In the genomic region with DNA sequence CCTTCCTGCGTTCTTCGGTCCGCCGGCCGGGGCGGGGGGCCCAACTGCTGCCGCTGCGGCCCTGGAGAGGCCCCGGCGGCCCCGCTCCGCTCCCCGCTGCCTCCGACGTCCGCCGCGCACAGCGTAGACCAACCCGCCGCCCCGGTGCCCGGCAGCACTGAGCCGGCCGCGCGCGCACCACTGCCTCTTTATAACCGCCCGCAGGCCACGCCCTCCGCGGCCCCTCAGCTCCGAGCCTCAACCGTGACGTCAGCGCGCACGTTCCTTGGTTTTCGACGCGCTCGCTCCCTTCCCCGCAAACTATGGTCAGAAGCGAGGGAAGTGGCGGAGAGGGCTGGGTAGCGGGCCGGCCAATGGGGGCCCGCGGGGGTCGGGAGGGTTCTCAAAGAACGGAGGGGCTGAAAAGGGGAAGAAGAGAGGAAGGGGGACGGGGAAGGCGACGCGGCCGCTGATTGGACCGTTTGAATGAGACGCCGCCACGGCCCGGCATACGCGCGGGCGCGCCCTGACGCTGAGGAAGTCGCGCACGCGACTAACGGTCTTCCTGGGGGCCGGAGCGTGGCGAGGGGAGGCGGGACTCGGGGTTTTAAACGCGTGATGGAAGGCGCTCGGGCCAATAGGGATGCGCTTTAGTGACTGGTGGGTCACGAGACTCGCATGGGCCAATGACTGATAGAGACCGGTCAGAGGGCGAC, we compare ENCODE assay signal across 1 cellular context.
TF ChIP-seq lines count a peak whose summit lies in the region.

A gene (minus strand): TSS at position 164 of the 695 bp plus-strand sequence. CDS start 199 bp downstream, outside the sequence.

TF ChIP-seq in HepG2, 621 proteins besides CTCF, POLR2A, EP300 and RAD21 (continued from another document and continues in another):
- TF ChIP-seq, protein P1, sequence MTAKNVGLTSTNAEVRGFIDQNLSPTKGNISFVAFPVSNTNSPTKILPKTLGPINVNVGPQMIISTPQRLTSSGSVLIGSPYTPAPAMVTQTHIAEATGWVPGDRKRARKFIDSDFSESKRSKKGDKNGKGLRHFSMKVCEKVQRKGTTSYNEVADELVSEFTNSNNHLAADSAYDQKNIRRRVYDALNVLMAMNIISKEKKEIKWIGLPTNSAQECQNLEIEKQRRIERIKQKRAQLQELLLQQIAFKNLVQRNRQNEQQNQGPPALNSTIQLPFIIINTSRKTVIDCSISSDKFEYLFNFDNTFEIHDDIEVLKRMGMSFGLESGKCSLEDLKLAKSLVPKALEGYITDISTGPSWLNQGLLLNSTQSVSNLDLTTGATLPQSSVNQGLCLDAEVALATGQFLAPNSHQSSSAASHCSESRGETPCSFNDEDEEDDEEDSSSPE (CRISPR knock-in tag; IDR thresholded peaks at IDR 0.05), result peak; percentile 86
- TF ChIP-seq, protein P2, sequence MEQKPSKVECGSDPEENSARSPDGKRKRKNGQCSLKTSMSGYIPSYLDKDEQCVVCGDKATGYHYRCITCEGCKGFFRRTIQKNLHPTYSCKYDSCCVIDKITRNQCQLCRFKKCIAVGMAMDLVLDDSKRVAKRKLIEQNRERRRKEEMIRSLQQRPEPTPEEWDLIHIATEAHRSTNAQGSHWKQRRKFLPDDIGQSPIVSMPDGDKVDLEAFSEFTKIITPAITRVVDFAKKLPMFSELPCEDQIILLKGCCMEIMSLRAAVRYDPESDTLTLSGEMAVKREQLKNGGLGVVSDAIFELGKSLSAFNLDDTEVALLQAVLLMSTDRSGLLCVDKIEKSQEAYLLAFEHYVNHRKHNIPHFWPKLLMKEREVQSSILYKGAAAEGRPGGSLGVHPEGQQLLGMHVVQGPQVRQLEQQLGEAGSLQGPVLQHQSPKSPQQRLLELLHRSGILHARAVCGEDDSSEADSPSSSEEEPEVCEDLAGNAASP (CRISPR knock-in tag; IDR thresholded peaks at IDR 0.05; ENCODE audit: borderline replicate concordance), result peak; percentile 51; the same call in 1 of the 2 replicates
- TF ChIP-seq POLR2G (IDR thresholded peaks at IDR 0.05; ENCODE audit: low read depth, low read length) (peak; percentile 98), PPARG (CRISPR knock-in tag; conservative IDR thresholded peaks at IDR 0.05) (no peak), ZNF616 (CRISPR knock-in tag; IDR thresholded peaks at IDR 0.05; ENCODE audit: low read depth) (peak; percentile 88; the same call in 1 of the 2 replicates), CENPX (CRISPR knock-in tag; IDR thresholded peaks at IDR 0.05) (no peak), KDM5B (CRISPR knock-in tag; IDR thresholded peaks at IDR 0.05; ENCODE audit: borderline replicate concordance) (peak; percentile 71; the same call in 1 of the 2 replicates), MYC (CRISPR knock-in tag; IDR thresholded peaks at IDR 0.05; ENCODE audit: borderline replicate concordance) (peak; percentile 80; the same call in 1 of the 2 replicates), KDM6A (CRISPR knock-in tag; IDR thresholded peaks at IDR 0.05; ENCODE audit: low read depth) (no peak), KLF11 (CRISPR knock-in tag; IDR thresholded peaks at IDR 0.05) (peak; percentile 72; the same call in 1 of the 2 replicates), NR2F2 (IDR thresholded peaks at IDR 0.05; ENCODE audit: borderline replicate concordance, low read depth) (no peak), ZNF567 (CRISPR knock-in tag; IDR thresholded peaks at IDR 0.05; ENCODE audit: borderline replicate concordance) (no peak), ZNF329 (CRISPR knock-in tag; IDR thresholded peaks at IDR 0.05; ENCODE audit: low read depth) (peak; percentile 52; the same call in 1 of the 2 replicates), SOX13 (IDR thresholded peaks at IDR 0.05) (no peak), SOX13 (CRISPR knock-in tag; conservative IDR thresholded peaks at IDR 0.05 in 1 of 2, IDR thresholded peaks at IDR 0.05 in 1 of 2) (no peak), GFI1 (CRISPR knock-in tag; IDR thresholded peaks at IDR 0.05; ENCODE audit: borderline replicate concordance) (no peak), RFX3 (CRISPR knock-in tag; IDR thresholded peaks at IDR 0.05) (no peak), SALL2 (CRISPR knock-in tag; IDR thresholded peaks at IDR 0.05) (peak; percentile 67; the same call in 1 of the 2 replicates), ZNF124 (CRISPR knock-in tag; IDR thresholded peaks at IDR 0.05) (no peak; the same call in 1 of the 2 replicates), HNRNPK (IDR thresholded peaks at IDR 0.05; ENCODE audit: low read depth, low read length, poor library complexity, severe bottlenecking) (peak; percentile 79), ZSCAN21 (CRISPR knock-in tag; IDR thresholded peaks at IDR 0.05; ENCODE audit: borderline replicate concordance) (no peak; the same call in 1 of the 2 replicates), ZNF768 (CRISPR knock-in tag; IDR thresholded peaks at IDR 0.05) (no peak), NFE2L2 (IDR thresholded peaks at IDR 0.05; ENCODE audit: low read length) (no peak), PHB2 (IDR thresholded peaks at IDR 0.05; ENCODE audit: partially characterized antibody) (no peak), TRIM24 (CRISPR knock-in tag; IDR thresholded peaks at IDR 0.05) (no peak), REL (CRISPR knock-in tag; conservative IDR thresholded peaks at IDR 0.05) (no peak), ZNF468 (CRISPR knock-in tag; IDR thresholded peaks at IDR 0.05) (peak; percentile 66; the same call in 1 of the 2 replicates), TCF12 (IDR thresholded peaks at IDR 0.05) (no peak), TCF12 (CRISPR knock-in tag; IDR thresholded peaks at IDR 0.05) (no peak), NCOA2 (CRISPR knock-in tag; IDR thresholded peaks at IDR 0.05) (0 out of 2 replicates have a peak, but pooled peaks have one; percentile 14), PHF20 (CRISPR knock-in tag; IDR thresholded peaks at IDR 0.05) (peak; percentile 34; the same call in 1 of the 2 replicates), ATRX (CRISPR knock-in tag; IDR thresholded peaks at IDR 0.05; ENCODE audit: borderline replicate concordance) (no peak), ZNF879 (CRISPR knock-in tag; IDR thresholded peaks at IDR 0.05) (no peak), ARHGAP35 (CRISPR knock-in tag; IDR thresholded peaks at IDR 0.05; ENCODE audit: borderline replicate concordance) (0 out of 2 replicates have a peak, but pooled peaks have one; percentile 54), SMYD3 (CRISPR knock-in tag; IDR thresholded peaks at IDR 0.05) (no peak; the same call in 1 of the 2 replicates), KMT2A (CRISPR knock-in tag; IDR thresholded peaks at IDR 0.05) (0 out of 2 replicates have a peak, but pooled peaks have one; percentile 24)
- TF ChIP-seq, protein P3, sequence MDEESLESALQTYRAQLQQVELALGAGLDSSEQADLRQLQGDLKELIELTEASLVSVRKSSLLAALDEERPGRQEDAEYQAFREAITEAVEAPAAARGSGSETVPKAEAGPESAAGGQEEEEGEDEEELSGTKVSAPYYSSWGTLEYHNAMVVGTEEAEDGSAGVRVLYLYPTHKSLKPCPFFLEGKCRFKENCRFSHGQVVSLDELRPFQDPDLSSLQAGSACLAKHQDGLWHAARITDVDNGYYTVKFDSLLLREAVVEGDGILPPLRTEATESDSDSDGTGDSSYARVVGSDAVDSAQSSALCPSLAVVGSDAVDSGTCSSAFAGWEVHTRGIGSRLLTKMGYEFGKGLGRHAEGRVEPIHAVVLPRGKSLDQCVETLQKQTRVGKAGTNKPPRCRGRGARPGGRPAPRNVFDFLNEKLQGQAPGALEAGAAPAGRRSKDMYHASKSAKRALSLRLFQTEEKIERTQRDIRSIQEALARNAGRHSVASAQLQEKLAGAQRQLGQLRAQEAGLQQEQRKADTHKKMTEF (CRISPR knock-in tag; IDR thresholded peaks at IDR 0.05), result peak; percentile 81; the same call in 1 of the 2 replicates
- TF ChIP-seq, protein P4, sequence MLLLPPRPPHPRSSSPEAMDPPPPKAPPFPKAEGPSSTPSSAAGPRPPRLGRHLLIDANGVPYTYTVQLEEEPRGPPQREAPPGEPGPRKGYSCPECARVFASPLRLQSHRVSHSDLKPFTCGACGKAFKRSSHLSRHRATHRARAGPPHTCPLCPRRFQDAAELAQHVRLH (CRISPR knock-in tag; IDR thresholded peaks at IDR 0.05; ENCODE audit: borderline replicate concordance, low read depth), result no peak
- TF ChIP-seq, protein P5, sequence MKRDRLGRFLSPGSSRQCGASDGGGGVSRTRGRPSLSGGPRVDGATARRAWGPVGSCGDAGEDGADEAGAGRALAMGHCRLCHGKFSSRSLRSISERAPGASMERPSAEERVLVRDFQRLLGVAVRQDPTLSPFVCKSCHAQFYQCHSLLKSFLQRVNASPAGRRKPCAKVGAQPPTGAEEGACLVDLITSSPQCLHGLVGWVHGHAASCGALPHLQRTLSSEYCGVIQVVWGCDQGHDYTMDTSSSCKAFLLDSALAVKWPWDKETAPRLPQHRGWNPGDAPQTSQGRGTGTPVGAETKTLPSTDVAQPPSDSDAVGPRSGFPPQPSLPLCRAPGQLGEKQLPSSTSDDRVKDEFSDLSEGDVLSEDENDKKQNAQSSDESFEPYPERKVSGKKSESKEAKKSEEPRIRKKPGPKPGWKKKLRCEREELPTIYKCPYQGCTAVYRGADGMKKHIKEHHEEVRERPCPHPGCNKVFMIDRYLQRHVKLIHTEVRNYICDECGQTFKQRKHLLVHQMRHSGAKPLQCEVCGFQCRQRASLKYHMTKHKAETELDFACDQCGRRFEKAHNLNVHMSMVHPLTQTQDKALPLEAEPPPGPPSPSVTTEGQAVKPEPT (CRISPR knock-in tag; IDR thresholded peaks at IDR 0.05; ENCODE audit: low read depth), result no peak
- TF ChIP-seq, protein P6, sequence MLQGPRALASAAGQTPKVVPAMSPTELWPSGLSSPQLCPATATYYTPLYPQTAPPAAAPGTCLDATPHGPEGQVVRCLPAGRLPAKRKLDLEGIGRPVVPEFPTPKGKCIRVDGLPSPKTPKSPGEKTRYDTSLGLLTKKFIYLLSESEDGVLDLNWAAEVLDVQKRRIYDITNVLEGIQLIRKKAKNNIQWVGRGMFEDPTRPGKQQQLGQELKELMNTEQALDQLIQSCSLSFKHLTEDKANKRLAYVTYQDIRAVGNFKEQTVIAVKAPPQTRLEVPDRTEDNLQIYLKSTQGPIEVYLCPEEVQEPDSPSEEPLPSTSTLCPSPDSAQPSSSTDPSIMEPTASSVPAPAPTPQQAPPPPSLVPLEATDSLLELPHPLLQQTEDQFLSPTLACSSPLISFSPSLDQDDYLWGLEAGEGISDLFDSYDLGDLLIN (CRISPR knock-in tag; IDR thresholded peaks at IDR 0.05; ENCODE audit: borderline replicate concordance), result no peak
- TF ChIP-seq, protein P7, sequence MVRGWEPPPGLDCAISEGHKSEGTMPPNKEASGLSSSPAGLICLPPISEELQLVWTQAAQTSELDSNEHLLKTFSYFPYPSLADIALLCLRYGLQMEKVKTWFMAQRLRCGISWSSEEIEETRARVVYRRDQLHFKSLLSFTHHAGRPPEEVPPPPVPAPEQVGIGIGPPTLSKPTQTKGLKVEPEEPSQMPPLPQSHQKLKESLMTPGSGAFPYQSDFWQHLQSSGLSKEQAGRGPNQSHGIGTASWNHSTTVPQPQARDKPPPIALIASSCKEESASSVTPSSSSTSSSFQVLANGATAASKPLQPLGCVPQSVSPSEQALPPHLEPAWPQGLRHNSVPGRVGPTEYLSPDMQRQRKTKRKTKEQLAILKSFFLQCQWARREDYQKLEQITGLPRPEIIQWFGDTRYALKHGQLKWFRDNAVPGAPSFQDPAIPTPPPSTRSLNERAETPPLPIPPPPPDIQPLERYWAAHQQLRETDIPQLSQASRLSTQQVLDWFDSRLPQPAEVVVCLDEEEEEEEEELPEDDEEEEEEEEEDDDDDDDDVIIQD (CRISPR knock-in tag; IDR thresholded peaks at IDR 0.05; ENCODE audit: low read depth), result 0 out of 2 replicates have a peak, but pooled peaks have one; percentile 47
- TF ChIP-seq, protein P8, sequence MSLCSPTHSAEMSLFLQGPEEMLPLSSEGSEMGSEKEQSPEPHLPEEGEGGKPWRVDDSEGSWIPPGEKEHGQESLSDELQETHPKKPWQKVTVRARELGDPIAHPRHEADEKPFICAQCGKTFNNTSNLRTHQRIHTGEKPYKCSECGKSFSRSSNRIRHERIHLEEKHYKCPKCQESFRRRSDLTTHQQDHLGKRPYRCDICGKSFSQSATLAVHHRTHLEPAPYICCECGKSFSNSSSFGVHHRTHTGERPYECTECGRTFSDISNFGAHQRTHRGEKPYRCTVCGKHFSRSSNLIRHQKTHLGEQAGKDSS (CRISPR knock-in tag; IDR thresholded peaks at IDR 0.05; ENCODE audit: borderline replicate concordance, low read depth), result peak; percentile 78; the same call in 1 of the 2 replicates
- TF ChIP-seq, protein P9, sequence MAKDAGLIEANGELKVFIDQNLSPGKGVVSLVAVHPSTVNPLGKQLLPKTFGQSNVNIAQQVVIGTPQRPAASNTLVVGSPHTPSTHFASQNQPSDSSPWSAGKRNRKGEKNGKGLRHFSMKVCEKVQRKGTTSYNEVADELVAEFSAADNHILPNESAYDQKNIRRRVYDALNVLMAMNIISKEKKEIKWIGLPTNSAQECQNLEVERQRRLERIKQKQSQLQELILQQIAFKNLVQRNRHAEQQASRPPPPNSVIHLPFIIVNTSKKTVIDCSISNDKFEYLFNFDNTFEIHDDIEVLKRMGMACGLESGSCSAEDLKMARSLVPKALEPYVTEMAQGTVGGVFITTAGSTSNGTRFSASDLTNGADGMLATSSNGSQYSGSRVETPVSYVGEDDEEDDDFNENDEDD (CRISPR knock-in tag; IDR thresholded peaks at IDR 0.05; ENCODE audit: borderline replicate concordance), result peak; percentile 87
- TF ChIP-seq, protein P10, sequence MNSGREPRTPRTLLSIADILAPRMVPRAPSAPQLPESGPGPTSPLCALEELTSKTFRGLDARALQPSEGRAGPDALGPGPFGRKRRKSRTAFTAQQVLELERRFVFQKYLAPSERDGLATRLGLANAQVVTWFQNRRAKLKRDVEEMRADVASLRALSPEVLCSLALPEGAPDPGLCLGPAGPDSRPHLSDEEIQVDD (CRISPR knock-in tag; IDR thresholded peaks at IDR 0.05; ENCODE audit: borderline replicate concordance), result no peak
